ENCODE assay signal across 8 cellular contexts in the genomic region with DNA sequence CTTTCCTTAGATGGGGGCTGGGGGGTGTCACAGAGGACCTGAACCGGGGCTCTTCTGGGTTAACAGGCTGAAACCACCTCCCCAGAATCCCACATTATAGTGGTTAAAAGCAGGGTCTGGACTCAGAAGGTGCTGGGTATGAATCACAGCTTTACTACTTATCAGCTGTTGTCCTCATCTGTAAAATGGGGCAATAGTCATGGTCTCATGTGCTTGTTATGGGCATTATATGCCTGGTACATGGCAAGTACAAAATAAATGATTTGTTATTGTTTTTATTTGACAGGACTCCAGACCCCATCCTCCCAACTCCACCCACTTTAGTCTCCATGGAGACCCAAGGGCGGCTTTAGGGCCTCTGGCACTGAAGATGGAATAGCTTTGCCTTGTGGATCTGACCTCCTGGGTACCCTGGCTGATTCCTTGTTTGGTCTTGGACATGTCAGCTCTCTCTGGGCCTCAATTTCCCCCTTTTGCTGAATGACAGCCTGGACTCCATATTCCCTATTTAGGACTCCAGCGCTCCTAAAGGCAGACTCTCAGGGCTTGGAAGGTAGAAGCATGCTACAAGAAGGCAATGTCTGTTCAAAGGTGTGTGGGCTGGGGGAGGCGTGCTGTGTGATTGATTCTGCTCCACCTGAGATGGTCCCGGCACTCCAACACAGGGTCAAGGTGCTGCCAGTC. TPM values are rescaled to one million over a fixed set of nuclear protein-coding genes. Genes with fewer than 3 reads are reported as not detected.
A peak's percentile ranks its signal among the peaks of the same experiment; 100 is the strongest.
DNase-seq lines count a peak whose midpoint lies in the region; ATAC-seq and TF ChIP-seq lines count a peak whose summit lies in the region.

No MANE protein-coding gene starts in this region.

- intact Hi-C loops in CD4-positive, alpha-beta T cell (cut with DNase I, micrococcal nuclease) = loop anchor here (5.0 to 10.0 kb wide), 3 partner anchors 77 to 416 kb away; a partner anchor contains a TSS

- no peak for DNase-seq in CD4-positive, alpha-beta T cell
- DNase-seq in coronary artery (ENCODE audit: low spot score) (no peak), ACHN (no peak), NCI-H2171 (lab: John Stamatoyannopoulos, UW) (no peak), epidermal melanocyte (ENCODE audit: insufficient read length, low spot score) (no peak)
- no peak for DNase-seq in activated CD4-positive, CD25-positive, alpha-beta regulatory T cell treated with anti-CD3 and anti-CD28 coated beads, Interleukin-2, amount 50 U/mL, for 72 hours

- no peak for TF ChIP-seq CTCF in CD4-positive, alpha-beta T cell (IDR thresholded peaks at IDR 0.05)
- TF ChIP-seq CTCF in coronary artery (IDR thresholded peaks at IDR 0.05) (no peak), nephron (IDR thresholded peaks at IDR 0.05; ENCODE audit: unreplicated experiment in 3 of 3) (no peak)

- peaks cover 33% of the 10 kb centered on the region for H3K4me1 Mint-ChIP-seq in CD4-positive, alpha-beta T cell (ENCODE audit: low read depth)
- peaks cover 8 to 22% (median 17%) of the 10 kb centered on the region in 3 donors for H3K4me1 Mint-ChIP-seq in IgD-negative memory B cell
- peaks cover 43% of the 10 kb centered on the region for H3K4me1 Mint-ChIP-seq in nephron

- H3K4me3 Mint-ChIP-seq in CD4-positive, alpha-beta T cell = peak overlapping the region; percentile 90
- H3K4me3 Mint-ChIP-seq in IgD-negative memory B cell = peak overlapping the region; percentile 68 to 97 (median 92)
- H3K4me3 Mint-ChIP-seq in nephron = peak overlapping the region; percentile 92 to 94 (median 93)

- no peak overlapping the region for H3K27ac ChIP-seq in CD4-positive, alpha-beta T cell (ENCODE audit: low read depth, low read length)
- H3K27ac ChIP-seq in coronary artery = peak overlapping the region; percentile 94 to 98

- no peak overlapping the region for H3K27ac Mint-ChIP-seq in CD4-positive, alpha-beta T cell
- peak overlapping the region in 2 of 3 donors; percentile 57 to 59 for H3K27ac Mint-ChIP-seq in IgD-negative memory B cell
- H3K27ac Mint-ChIP-seq in nephron = peak overlapping the region; percentile 98 to 99 (median 98)

- CTCF ChIA-PET in CD4-positive, alpha-beta T cell (lab: Charles Lee) = interaction anchor here (1.2 to 3.4 kb wide), 2 partner anchors 27 to 29 kb away, joined by 3 to 11 read pairs; a partner anchor contains a TSS

- H3K27me3 ChIP-seq in CD4-positive, alpha-beta T cell (ENCODE audit: control insufficient read depth, insufficient read depth, low read length) = no peaks in the 10 kb centered on the region

- H3K9me3 ChIP-seq in CD4-positive, alpha-beta T cell (ENCODE audit: control insufficient read depth, low read length) = no peaks in the 10 kb centered on the region

- no peaks in the 10 kb centered on the region for H3K9me3 Mint-ChIP-seq in CD4-positive, alpha-beta T cell
- H3K9me3 Mint-ChIP-seq in IgD-negative memory B cell (no peaks in the 10 kb centered on the region), nephron (no peaks in the 10 kb centered on the region)

- H3K4me3 ChIP-seq in coronary artery = peak overlapping the region; percentile 81

- H3K36me3 Mint-ChIP-seq in CD4-positive, alpha-beta T cell (ENCODE audit: low read depth) = no peaks in the 10 kb centered on the region
- H3K36me3 Mint-ChIP-seq in IgD-negative memory B cell (no peaks in the 10 kb centered on the region), nephron (ENCODE audit: low read depth) (no peaks in the 10 kb centered on the region)

- POLR2A ChIA-PET in CD4-positive, alpha-beta T cell (lab: Charles Lee) = interaction anchor here (1.1 to 1.8 kb wide), 5 partner anchors 27 to 445 kb away, joined by 3 to 7 read pairs (median 4); a partner anchor contains a TSS

- H3K27me3 Mint-ChIP-seq in CD4-positive, alpha-beta T cell = no peaks in the 10 kb centered on the region
- no peaks in the 10 kb centered on the region for H3K27me3 Mint-ChIP-seq in IgD-negative memory B cell
- H3K27me3 Mint-ChIP-seq in nephron (ENCODE audit: low read depth) = no peaks in the 10 kb centered on the region

- ATAC-seq in CD4-positive, alpha-beta T cell (ENCODE audit: poor library complexity) = no peak

- in situ Hi-C loops in ACHN (cut with HindIII; ENCODE audit: low pct_ligation_motif_present, low pct_unique_long_range_greater_than_20kb, low sequenced_read_pairs) = no loop called here

RNA-seq across cellular contexts. Expression of a gene that starts 0.8 kb away (rescaled TPM):
- 1 to 10 TPM; 2.9 TPM for total RNA-seq in CD4-positive, alpha-beta T cell
- polyA plus RNA-seq in IgD-negative memory B cell = 6.0 TPM

RNA-seq across cellular contexts. Expression of a gene that starts 27.1 kb away (rescaled TPM):
- total RNA-seq in CD4-positive, alpha-beta T cell = 10 to 100 TPM; 78.0 to 82.4 TPM
- 145 TPM for polyA plus RNA-seq in IgD-negative memory B cell

RNA-seq across cellular contexts. Expression of a gene that starts 42.5 kb away (rescaled TPM):
- total RNA-seq in CD4-positive, alpha-beta T cell = under 1 TPM; 0.59 to 0.69 TPM
- not detected for polyA plus RNA-seq in IgD-negative memory B cell
